8 cellular contexts compared by ENCODE assay signal in genomic region chr7:23277359-23277989, GRCh38. TPM values are rescaled to one million over a fixed set of nuclear protein-coding genes. Genes with fewer than 3 reads are reported as not detected.
DNase-seq lines count a peak whose midpoint lies in the region; ATAC-seq and TF ChIP-seq lines count a peak whose summit lies in the region.

No MANE protein-coding gene starts in this region.

- H3K4me1 ChIP-seq in KMS-11 (ENCODE audit: low read depth, poor library complexity, severe bottlenecking): peaks cover 25% of the 10 kb centered on the region
- H3K4me1 ChIP-seq in OCI-LY3 (ENCODE audit: low read length): peaks cover 13% of the 10 kb centered on the region
- peaks cover 5% of the 10 kb centered on the region for H3K4me1 ChIP-seq in mammary epithelial cell (ENCODE audit: insufficient read depth, low read length)
- H3K4me1 ChIP-seq in tibial nerve: no peaks in the 10 kb centered on the region

- H3K9ac ChIP-seq in KMS-11 (no peak overlapping the region), OCI-LY3 (ENCODE audit: low read length) (no peak overlapping the region), mammary epithelial cell (ENCODE audit: insufficient read depth, low read length) (no peak overlapping the region)

- no peak overlapping the region for H2AFZ ChIP-seq in KMS-11 (ENCODE audit: low read depth)
- H2AFZ ChIP-seq in OCI-LY3 (ENCODE audit: low read depth, low read length): 0 out of 2 replicates have a peak overlapping the region, but pooled peaks have one; percentile 12
- H2AFZ ChIP-seq in mammary epithelial cell (ENCODE audit: low read depth, low read length): no peak overlapping the region

- TF ChIP-seq POLR2A in tibial nerve (IDR thresholded peaks at IDR 0.05): no peak

- 33% methylated on average over 6 of the region's 6 CpGs for WGBS in mammary epithelial cell (ENCODE audit: low coverage, missing lambda C conversion rate)
- 35 to 36% methylated on average over 6 of the region's 6 CpGs for WGBS in tibial nerve, 2 donors

- BruUV-seq in mammary epithelial cell (replicated peaks; lab: Mats Ljungman, UMichigan): no TSS peak

- no peak for TF ChIP-seq EP300 in tibial nerve (IDR thresholded peaks at IDR 0.05)

- H3K79me2 ChIP-seq in KMS-11 (ENCODE audit: insufficient read depth, low read depth): peaks cover 7% of the 10 kb centered on the region; the same call in 1 of the 2 replicates
- no peaks in the 10 kb centered on the region for H3K79me2 ChIP-seq in OCI-LY3 (ENCODE audit: low read length)
- H3K79me2 ChIP-seq in mammary epithelial cell (ENCODE audit: insufficient read depth, low read length): no peaks in the 10 kb centered on the region

- TF ChIP-seq CTCF in KMS-11 (conservative IDR thresholded peaks at IDR 0.05; ENCODE audit: low read depth, low read length) (peak; percentile 86), OCI-LY3 (IDR thresholded peaks at IDR 0.05; ENCODE audit: low read depth, low read length) (peak; percentile 59), mammary epithelial cell (conservative IDR thresholded peaks at IDR 0.05 in 1 of 2, IDR thresholded peaks at IDR 0.05 in 1 of 2; ENCODE audit: extremely low read depth in 1 of 2, insufficient read depth in 1 of 2, low read depth in 1 of 2, low read length in 2 of 2) (peak; percentile 82 to 83), tibial nerve (IDR thresholded peaks at IDR 0.05) (peak; percentile 32 to 69 (median 61))

- no peaks in the 10 kb centered on the region for H3K36me3 ChIP-seq in KMS-11 (ENCODE audit: insufficient read depth)
- H3K36me3 ChIP-seq in OCI-LY3 (replicated peaks; ENCODE audit: low read depth, low read length): no peaks in the 10 kb centered on the region
- no peaks in the 10 kb centered on the region for H3K36me3 ChIP-seq in mammary epithelial cell (ENCODE audit: insufficient read depth, low read length)
- peaks cover 0 to 11% (median 0%) of the 10 kb centered on the region in 3 donors for H3K36me3 ChIP-seq in tibial nerve

- peak; percentile 84 for DNase-seq in ACHN
- peak; percentile 54 for DNase-seq in GDM1 (lab: John Stamatoyannopoulos, UW)
- DNase-seq in mammary epithelial cell: peak; percentile 55
- DNase-seq in left kidney (ENCODE audit: low read depth, low spot score): peak; percentile 86
- DNase-seq in tibial nerve (ENCODE audit: low spot score in 2 of 2): peak in 1 of 2 donors; percentile 32

- in situ Hi-C loops in ACHN (cut with HindIII; ENCODE audit: low pct_ligation_motif_present, low pct_unique_long_range_greater_than_20kb, low sequenced_read_pairs) (no loop called here), mammary epithelial cell (cut with MboI; ENCODE audit: low sequenced_read_pairs in 2 of 2) (loop anchor here (10.0 to 25.0 kb wide), 3 partner anchors 197 to 435 kb away; partner anchors contain the start of genes IGF2BP3 (in 1 of the 2) and STK31 (in 1 of the 2))

- no peaks in the 10 kb centered on the region for H4K20me1 ChIP-seq in KMS-11 (ENCODE audit: insufficient read depth)
- H4K20me1 ChIP-seq in OCI-LY3 (ENCODE audit: insufficient read depth, low read length): no peaks in the 10 kb centered on the region
- H4K20me1 ChIP-seq in mammary epithelial cell (ENCODE audit: insufficient read depth, low read length): no peaks in the 10 kb centered on the region

- CTCF ChIA-PET in mammary epithelial cell (lab: Charles Lee; ENCODE audit: low non-redundant PET): no interaction called here

- H3K9me3 ChIP-seq in OCI-LY3 (ENCODE audit: insufficient read depth, low read length) (no peaks in the 10 kb centered on the region), mammary epithelial cell (replicated peaks; ENCODE audit: insufficient read depth, low read length) (no peaks in the 10 kb centered on the region), tibial nerve (no peaks in the 10 kb centered on the region)

- ATAC-seq in HG03469 (IDR thresholded peaks at IDR 0.05; ENCODE audit: unreplicated experiment): no peak

- dilution Hi-C loops in mammary epithelial cell (cut with HindIII; ENCODE audit: low sequenced_read_pairs): no loop called here

- H3K4me2 ChIP-seq in KMS-11 (no peak overlapping the region), OCI-LY3 (ENCODE audit: low read length) (peak overlapping the region; percentile 9; the same call in 1 of the 2 replicates), mammary epithelial cell (ENCODE audit: insufficient read depth, low read depth, low read length) (no peak overlapping the region)

- H3K27ac ChIP-seq in KMS-11 (no peak overlapping the region; the same call in 1 of the 2 replicates), OCI-LY3 (ENCODE audit: low read length) (no peak overlapping the region), mammary epithelial cell (ENCODE audit: insufficient read depth, low read depth, low read length) (no peak overlapping the region), tibial nerve (no peak overlapping the region)

- H3K4me3 ChIP-seq in KMS-11 (IDR thresholded peaks at IDR 0.05; ENCODE audit: insufficient read depth, low read depth, low read length): no peak overlapping the region
- no peak overlapping the region for H3K4me3 ChIP-seq in OCI-LY3 (ENCODE audit: low read length)
- H3K4me3 ChIP-seq in mammary epithelial cell (replicated peaks in 1 of 3; ENCODE audit: insufficient read depth in 1 of 3, low read depth in 2 of 3, low read length in 3 of 3): no peak overlapping the region
- no peak overlapping the region for H3K4me3 ChIP-seq in tibial nerve

- no peaks in the 10 kb centered on the region for H3K27me3 ChIP-seq in KMS-11 (ENCODE audit: insufficient read depth, low read depth)
- no peaks in the 10 kb centered on the region for H3K27me3 ChIP-seq in OCI-LY3 (ENCODE audit: low read depth, low read length)
- H3K27me3 ChIP-seq in mammary epithelial cell (ENCODE audit: insufficient read depth, low read length): no peaks in the 10 kb centered on the region
- H3K27me3 ChIP-seq in tibial nerve: no peaks in the 10 kb centered on the region

- intact Hi-C loops in mammary epithelial cell (cut with micrococcal nuclease): loop anchor here (1.0 kb wide), 3 partner anchors 80 to 268 kb away; no protein-coding TSS in a partner anchor

RNA-seq across cellular contexts. Expression of gene MALSU1, which starts 21.7 kb away (rescaled TPM):
- total RNA-seq in mammary epithelial cell: 10 to 100 TPM; 42.2 to 65.0 TPM
- polyA plus RNA-seq in mammary epithelial cell: 54.3 TPM
- polyA minus RNA-seq in mammary epithelial cell: 24.9 TPM
- 100 to 1,000 TPM in 1 of 4 donors, 10 to 100 TPM in 3; 41.4 to 107 (median 55.8) TPM for total RNA-seq in tibial nerve

RNA-seq across cellular contexts. Expression of gene GPNMB, which starts 30.9 kb away (rescaled TPM):
- 100 to 1,000 TPM in 1 of 2 donors, 10 to 100 TPM in 1; 12.3 to 208 TPM for total RNA-seq in mammary epithelial cell
- polyA plus RNA-seq in mammary epithelial cell: 5.1 TPM
- 4.2 TPM for polyA minus RNA-seq in mammary epithelial cell
- 100 to 1,000 TPM in 1 of 4 donors, 10 to 100 TPM in 3; 47.4 to 156 (median 72.5) TPM for total RNA-seq in tibial nerve
